In genomic region chr10:76150886-76151288, GRCh38 we compare ENCODE assay signal across 1 cellular context.
TF ChIP-seq lines count a peak whose summit lies in the region.

No MANE protein-coding gene starts in this region.

TF ChIP-seq in HepG2, 621 proteins besides CTCF, POLR2A, EP300 and RAD21 (continued from another document):
- TF ChIP-seq E2F1 (CRISPR knock-in tag; IDR thresholded peaks at IDR 0.05) = no peak
- no peak for TF ChIP-seq ZNF550 (CRISPR knock-in tag; IDR thresholded peaks at IDR 0.05; ENCODE audit: borderline replicate concordance)
- no peak for TF ChIP-seq CENPT (CRISPR knock-in tag; IDR thresholded peaks at IDR 0.05; ENCODE audit: low read depth)
- no peak for TF ChIP-seq TBX3 (IDR thresholded peaks at IDR 0.05; ENCODE audit: borderline replicate concordance)
- TF ChIP-seq ZBTB20 (CRISPR knock-in tag; IDR thresholded peaks at IDR 0.05; ENCODE audit: borderline replicate concordance, low read depth) = peak; percentile 99
- no peak for TF ChIP-seq ZKSCAN1 (IDR thresholded peaks at IDR 0.05; ENCODE audit: low read length)
- no peak for TF ChIP-seq ZNF367 (CRISPR knock-in tag; IDR thresholded peaks at IDR 0.05; ENCODE audit: borderline replicate concordance)
- no peak for TF ChIP-seq GLMP (CRISPR knock-in tag; IDR thresholded peaks at IDR 0.05; ENCODE audit: borderline replicate concordance)
- no peak for TF ChIP-seq SMAD1 (CRISPR knock-in tag; IDR thresholded peaks at IDR 0.05; ENCODE audit: borderline replicate concordance, low read depth)
- TF ChIP-seq ATF7 (IDR thresholded peaks at IDR 0.05) = no peak
- no peak for TF ChIP-seq ATF7 (CRISPR knock-in tag; IDR thresholded peaks at IDR 0.05)
- TF ChIP-seq ZNF12 (CRISPR knock-in tag; IDR thresholded peaks at IDR 0.05) = no peak
- no peak for TF ChIP-seq ZNF572 (CRISPR knock-in tag; IDR thresholded peaks at IDR 0.05)
- no peak for TF ChIP-seq ZNF576 (CRISPR knock-in tag; IDR thresholded peaks at IDR 0.05)
- TF ChIP-seq TCF7 (IDR thresholded peaks at IDR 0.05; ENCODE audit: low read depth) = peak; percentile 71
- no peak for TF ChIP-seq ZNF577 (CRISPR knock-in tag; IDR thresholded peaks at IDR 0.05; ENCODE audit: borderline replicate concordance, low read depth)
- TF ChIP-seq ZNF251 (CRISPR knock-in tag; IDR thresholded peaks at IDR 0.05) = no peak
- no peak for TF ChIP-seq ZNF30 (CRISPR knock-in tag; IDR thresholded peaks at IDR 0.05)
- TF ChIP-seq JUNB (CRISPR knock-in tag; IDR thresholded peaks at IDR 0.05; ENCODE audit: borderline replicate concordance) = no peak
- 0 out of 2 replicates have a peak, but pooled peaks have one; percentile 29 for TF ChIP-seq POGZ (CRISPR knock-in tag; IDR thresholded peaks at IDR 0.05)
- TF ChIP-seq ISL2 (CRISPR knock-in tag; IDR thresholded peaks at IDR 0.05) = peak; percentile 52
- TF ChIP-seq FIP1L1 (IDR thresholded peaks at IDR 0.05; ENCODE audit: borderline replicate concordance, insufficient read depth, low read depth, low read length) = no peak
- no peak for TF ChIP-seq TAF15 (IDR thresholded peaks at IDR 0.05; ENCODE audit: low read depth, low read length, poor library complexity, severe bottlenecking)
- no peak for TF ChIP-seq ZNF703 (CRISPR knock-in tag; IDR thresholded peaks at IDR 0.05; ENCODE audit: borderline replicate concordance)
- no peak for TF ChIP-seq DDIT3 (CRISPR knock-in tag; IDR thresholded peaks at IDR 0.05)
- TF ChIP-seq ZBTB26 (CRISPR knock-in tag; IDR thresholded peaks at IDR 0.05; ENCODE audit: borderline replicate concordance) = no peak
- TF ChIP-seq ZNF704 (CRISPR knock-in tag; IDR thresholded peaks at IDR 0.05; ENCODE audit: borderline replicate concordance) = no peak
- TF ChIP-seq MYPOP (CRISPR knock-in tag; IDR thresholded peaks at IDR 0.05) = no peak
- TF ChIP-seq SP5 (CRISPR knock-in tag; IDR thresholded peaks at IDR 0.05; ENCODE audit: borderline replicate concordance, low read depth) = 0 out of 2 replicates have a peak, but pooled peaks have one; percentile 20
- no peak for TF ChIP-seq RFX1 (IDR thresholded peaks at IDR 0.05)
- no peak for TF ChIP-seq KLF9 (CRISPR knock-in tag; IDR thresholded peaks at IDR 0.05; ENCODE audit: low read depth)
TF ChIP-seq in HepG2: peak in this region for 70.
